In the genomic region with DNA sequence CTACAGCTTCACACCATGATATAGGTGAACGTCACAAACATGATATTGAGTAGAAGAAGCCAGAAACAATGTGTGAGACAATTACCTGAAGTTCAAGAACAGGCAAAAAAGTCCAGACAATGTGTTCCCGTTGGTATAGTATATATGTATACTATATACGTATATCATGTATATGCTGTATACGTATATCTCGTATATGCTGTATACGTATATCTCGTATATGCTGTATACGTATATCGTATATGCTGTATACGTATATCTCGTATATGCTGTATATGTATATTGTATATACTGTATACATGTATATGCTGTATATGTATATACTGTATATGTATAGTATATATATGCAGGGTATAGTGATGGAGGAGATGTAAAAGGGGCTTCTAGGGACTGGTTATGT, we compare ENCODE assay signal across 33 cellular contexts. TPM values are rescaled to one million over a fixed set of nuclear protein-coding genes. Genes with fewer than 3 reads are reported as not detected.
"Had no signal": no experiment of that assay in that cellular context is flagged by ENCODE, and none has a peak within 500 bp of the region (broad histone marks: within the 10 kb centered on the region; RNA-seq: fewer than 3 reads in every experiment).

No MANE protein-coding gene starts in this region.

- H3K27me3 Mint-ChIP-seq: activated CD4-positive, alpha-beta T cell treated with anti-CD3 and anti-CD28 coated beads for 36 hours; activated CD4-positive, alpha-beta T cell treated with anti-CD3 and anti-CD28 coated beads, Interleukin-2, amount 10 ng/mL, durations not matched to agents 7 days and 5 days; activated CD8-positive, alpha-beta memory T cell treated with anti-CD3 and anti-CD28 coated beads, Interleukin-2, amount 10 ng/mL, durations not matched to agents 7 days and 5 days; activated naive CD4-positive, alpha-beta T cell treated with anti-CD3 and anti-CD28 coated beads, Interleukin-2, amount 10 ng/mL, durations not matched to agents 7 days and 5 days had no signal

- H3K27ac ChIP-seq: brain microvascular endothelial cell, Peyer's patch, SJSA1 had no signal

- FAIRE-seq: TTC549 had no signal

- DNase-seq: activated CD4-positive, alpha-beta T cell treated with anti-CD3 and anti-CD28 coated beads for 36 hours; activated CD4-positive, alpha-beta T cell treated with anti-CD3 and anti-CD28 coated beads, Interleukin-2, amount 10 ng/mL, durations not matched to agents 7 days and 5 days; activated CD4-positive, alpha-beta T cell treated with anti-CD3 and anti-CD28 coated beads, Interleukin-2, amount 50 U/mL, for 48 hours; activated CD8-positive, alpha-beta memory T cell treated with anti-CD3 and anti-CD28 coated beads for 24 hours; activated CD8-positive, alpha-beta memory T cell treated with anti-CD3 and anti-CD28 coated beads, Interleukin-2, amount 10 ng/mL, durations not matched to agents 7 days and 5 days; activated CD8-positive, alpha-beta memory T cell treated with anti-CD3 and anti-CD28 coated beads, Interleukin-2, amount 50 U/mL, for 48 hours; activated gamma-delta T cell treated with Interleukin-2 at 50 U/mL for 16 hours; activated naive CD4-positive, alpha-beta T cell treated with anti-CD3 and anti-CD28 coated beads, Interleukin-2, amount 10 ng/mL, durations not matched to agents 7 days and 5 days; activated naive CD8-positive, alpha-beta T cell treated with anti-CD3 and anti-CD28 coated beads for 36 hours; amniotic stem cell; aorta; brain microvascular endothelial cell; central memory CD4-positive, alpha-beta T cell; Kasumi-1; MG63; NCI-H1048; NCI-H1436 treated with DMSO at 0.1 percent for 48 hours; NCI-H1694 treated with DMSO at 0.1 percent for 48 hours; NCI-H2029; NCI-H510A; NCI-H526; NCI-H748 treated with DMSO at 0.1 percent for 48 hours; NK-92 treated with Interleukin-12 subunit alpha and Interleukin-12 subunit beta, amount 100 ng/mL, for 24 hours; PC-3; Peyer's patch; RPMI8226; SHP77 treated with DMSO at 0.1 percent for 48 hours; SK-N-SH had no signal

- H3K27ac Mint-ChIP-seq: activated CD8-positive, alpha-beta memory T cell treated with anti-CD3 and anti-CD28 coated beads, Interleukin-2, amount 10 ng/mL, durations not matched to agents 7 days and 5 days; T-helper 1 cell treated with Interleukin-12 subunit alpha and Interleukin-12 subunit beta and Interleukin-4 antibody, amounts not matched to agents 30 μg/mL and 1 μg/mL, for 36 hours; T-helper 2 cell treated with Interferon-gamma antibody and Interleukin-4, amounts not matched to agents 5 μg/mL and 100 μg/mL, for 36 hours had no signal

- H3K4me3 ChIP-seq: MG63, Peyer's patch, SJSA1 had no signal

- H3K4me2 ChIP-seq: SK-N-SH had no signal

- ATAC-seq: activated CD4-positive, alpha-beta T cell treated with anti-CD3 and anti-CD28 coated beads for 36 hours; activated CD4-positive, CD25-positive, alpha-beta regulatory T cell treated with anti-CD3 and anti-CD28 coated beads, Interleukin-2, amount 50 U/mL, for 24 hours; activated CD8-positive, alpha-beta memory T cell treated with anti-CD3 and anti-CD28 coated beads, Interleukin-2, amount 10 ng/mL, durations not matched to agents 7 days and 5 days; PC-3 had no signal

- H3K27me3 ChIP-seq: brain microvascular endothelial cell, MG63, Peyer's patch had no signal

- H3K9me3 ChIP-seq: MG63, Peyer's patch, SJSA1, SK-N-SH had no signal

- H3K4me3 Mint-ChIP-seq: activated CD4-positive, alpha-beta T cell treated with anti-CD3 and anti-CD28 coated beads for 36 hours; activated CD4-positive, alpha-beta T cell treated with anti-CD3 and anti-CD28 coated beads, Interleukin-2, amount 10 ng/mL, durations not matched to agents 7 days and 5 days; activated CD8-positive, alpha-beta memory T cell treated with anti-CD3 and anti-CD28 coated beads, Interleukin-2, amount 10 ng/mL, durations not matched to agents 7 days and 5 days; activated naive CD4-positive, alpha-beta T cell treated with anti-CD3 and anti-CD28 coated beads, Interleukin-2, amount 10 ng/mL, durations not matched to agents 7 days and 5 days; T-helper 1 cell treated with Interleukin-12 subunit alpha and Interleukin-12 subunit beta and Interleukin-4 antibody, amounts not matched to agents 30 μg/mL and 1 μg/mL, for 36 hours; T-helper 2 cell treated with Interferon-gamma antibody and Interleukin-4, amounts not matched to agents 5 μg/mL and 100 μg/mL, for 36 hours had no signal

- H3K9me3 Mint-ChIP-seq: activated CD4-positive, alpha-beta T cell treated with anti-CD3 and anti-CD28 coated beads, Interleukin-2, amount 10 ng/mL, durations not matched to agents 7 days and 5 days; activated naive CD4-positive, alpha-beta T cell treated with anti-CD3 and anti-CD28 coated beads, Interleukin-2, amount 10 ng/mL, durations not matched to agents 7 days and 5 days; activated naive CD8-positive, alpha-beta T cell treated with anti-CD3 and anti-CD28 coated beads for 36 hours; T-helper 1 cell treated with Interleukin-12 subunit alpha and Interleukin-12 subunit beta and Interleukin-4 antibody, amounts not matched to agents 30 μg/mL and 1 μg/mL, for 36 hours; T-helper 2 cell treated with Interferon-gamma antibody and Interleukin-4, amounts not matched to agents 5 μg/mL and 100 μg/mL, for 36 hours had no signal

RNA-seq across cellular contexts. Expression of gene TMEM225B, which starts 29.4 kb away (rescaled TPM):
- total RNA-seq: PC-3, Peyer's patch had no signal

RNA-seq across cellular contexts. Expression of gene CYP3A5, which starts 52.3 kb away (rescaled TPM):
- total RNA-seq: activated CD4-positive, alpha-beta T cell treated with anti-CD3 and anti-CD28 coated beads for 36 hours; activated CD4-positive, alpha-beta T cell treated with anti-CD3 and anti-CD28 coated beads, Interleukin-2, amount 10 ng/mL, durations not matched to agents 7 days and 5 days; activated CD8-positive, alpha-beta memory T cell treated with anti-CD3 and anti-CD28 coated beads, Interleukin-2, amount 10 ng/mL, durations not matched to agents 7 days and 5 days; activated naive CD8-positive, alpha-beta T cell treated with anti-CD3 and anti-CD28 coated beads for 36 hours; PC-3 had no signal
